Comparison of ENCODE assay signal across 27 cellular contexts in genomic region chr1:36101546-36101945, GRCh38. TPM values are rescaled to one million over a fixed set of nuclear protein-coding genes. Genes with fewer than 3 reads are reported as not detected.
"Had no signal": no experiment of that assay in that cellular context is flagged by ENCODE, and none has a peak within 500 bp of the region (broad histone marks: within the 10 kb centered on the region; RNA-seq: fewer than 3 reads in every experiment).

No MANE protein-coding gene starts in this region.

- H3K27ac Mint-ChIP-seq: mesothelial cell of epicardium; nephron progenitor cell; neural progenitor cell; progenitor cell of endocrine pancreas; stimulated activated memory B cell treated with anti-CD40 and anti-IgM and Interleukin-4, amounts not matched to agents 10 μg/mL and 1 μg/mL and 100 μg/mL, for 72 hours; type B pancreatic cell had no signal

- H3K4me3 ChIP-seq: hepatocyte, left ventricle myocardium inferior, lung, neural progenitor cell, ovary, right atrium auricular region, right lobe of liver, smooth muscle cell, tibial nerve, uterus had no signal

- H3K4me1 ChIP-seq: neural progenitor cell, uterus had no signal

- H3K9me3 ChIP-seq: left ventricle myocardium inferior, neutrophil, ovary, right atrium auricular region, right lobe of liver, tibial nerve, uterus had no signal

- H3K27me3 Mint-ChIP-seq: naive B cell; progenitor cell of endocrine pancreas; stimulated activated memory B cell treated with anti-CD40 and anti-IgM and Interleukin-4, amounts not matched to agents 10 μg/mL and 1 μg/mL and 100 μg/mL, for 72 hours; type B pancreatic cell had no signal

- DNase-seq: left ventricle myocardium inferior; mesendoderm; naive B cell; natural killer cell; nephron progenitor cell; occipital lobe; ovary; right lobe of liver; stimulated activated CD4-positive, alpha-beta T cell treated with anti-CD3 and anti-CD28 coated beads, Interleukin-1b, Interleukin-23, amount 100 ng/mL, for 48 hours; stimulated activated CD4-positive, alpha-beta T cell treated with anti-CD3 and anti-CD28 coated beads, Interleukin-2, amount 100 ng/mL, for 48 hours; stimulated activated CD4-positive, alpha-beta T cell treated with anti-CD3 and anti-CD28 coated beads, Interleukin-4, amount 100 ng/mL, for 4 hours; stimulated activated CD8-positive, alpha-beta memory T cell treated with anti-CD3 and anti-CD28 coated beads, Interleukin-4, amount 100 ng/mL, for 48 hours; stimulated activated naive CD4-positive, alpha-beta T cell treated with Interleukin-2 at 50 U/mL for 16 hours; substantia nigra; uterus had no signal

- H3K4me3 Mint-ChIP-seq: mesothelial cell of epicardium; naive B cell; natural killer cell; nephron progenitor cell; neural progenitor cell; stimulated activated memory B cell treated with anti-CD40 and anti-IgM and Interleukin-4, amounts not matched to agents 10 μg/mL and 1 μg/mL and 100 μg/mL, for 72 hours; type B pancreatic cell had no signal

- H3K27ac ChIP-seq: hepatocyte, left ventricle myocardium inferior, neural progenitor cell, neutrophil, ovary, right atrium auricular region, right lobe of liver, tibial nerve, uterus had no signal

- H3K36me3 Mint-ChIP-seq: naive B cell, natural killer cell, neural progenitor cell, type B pancreatic cell had no signal

- ATAC-seq: natural killer cell; right lobe of liver; stimulated activated memory B cell treated with anti-CD40 and anti-IgM and Interleukin-4, amounts not matched to agents 10 μg/mL and 1 μg/mL and 100 μg/mL, for 72 hours had no signal

- H3K9ac ChIP-seq: neural progenitor cell had no signal

- H3K27me3 ChIP-seq: hepatocyte, neural progenitor cell, neutrophil, ovary, right atrium auricular region, right lobe of liver, tibial nerve, uterus had no signal

- H3K36me3 ChIP-seq: left ventricle myocardium inferior, neural progenitor cell, ovary, right atrium auricular region, right lobe of liver, uterus had no signal

RNA-seq across cellular contexts. Expression of gene TEKT2, which starts 17.7 kb away (rescaled TPM):
- total RNA-seq: left ventricle myocardium inferior, right lobe of liver, ureter had no signal
